ENCODE assay signal across 24 cellular contexts in genomic region chr14:68440776-68441175, GRCh38.
"Had no signal": no experiment of that assay in that cellular context is flagged by ENCODE, and none has a peak within 500 bp of the region (broad histone marks: within the 10 kb centered on the region; RNA-seq: fewer than 3 reads in every experiment).

No MANE protein-coding gene starts in this region.

- ATAC-seq: activated T-cell treated with anti-CD3 and anti-CD28 coated beads, Interleukin-2, amount 50 U/mL, for 72 hours; body of pancreas; gastrocnemius medialis; heart left ventricle; pancreas had no signal

- H3K27ac Mint-ChIP-seq: activated CD4-positive, alpha-beta T cell treated with anti-CD3 and anti-CD28 coated beads, Interleukin-2, amount 10 ng/mL, durations not matched to agents 24 days and 14 days; activated naive CD8-positive, alpha-beta T cell; activated T-cell treated with anti-CD3 and anti-CD28 coated beads, Interleukin-2, amount 50 U/mL, for 72 hours; immature natural killer cell; T-helper 2 cell treated with Interferon-gamma antibody and Interleukin-4, amounts not matched to agents 5 μg/mL and 100 μg/mL, for 36 hours had no signal

- DNase-seq: activated CD4-positive, CD25-positive, alpha-beta regulatory T cell; activated CD8-positive, alpha-beta memory T cell treated with anti-CD3 and anti-CD28 coated beads, Interleukin-2, amount 50 U/mL, for 48 hours; activated gamma-delta T cell treated with Interleukin-2 at 50 U/mL for 16 hours; activated T-cell treated with anti-CD3 and anti-CD28 coated beads, Interleukin-2, amount 50 U/mL, for 72 hours; amniotic stem cell; body of pancreas; caudate nucleus; gastrocnemius medialis; heart left ventricle; immature natural killer cell; naive B cell; pancreas; sigmoid colon; stimulated activated CD4-positive, alpha-beta T cell treated with anti-CD3 and anti-CD28 coated beads, Interleukin-2, amount 100 ng/mL, for 48 hours; stimulated activated naive CD4-positive, alpha-beta T cell treated with Interleukin-2 at 50 U/mL for 16 hours; substantia nigra; uterus had no signal

- H3K4me3 Mint-ChIP-seq: activated CD4-positive, alpha-beta T cell treated with anti-CD3 and anti-CD28 coated beads, Interleukin-2, amount 10 ng/mL, durations not matched to agents 24 days and 14 days; activated naive CD8-positive, alpha-beta T cell; activated T-cell treated with anti-CD3 and anti-CD28 coated beads, Interleukin-2, amount 50 U/mL, for 72 hours; immature natural killer cell; naive B cell; T-helper 2 cell treated with Interferon-gamma antibody and Interleukin-4, amounts not matched to agents 5 μg/mL and 100 μg/mL, for 36 hours had no signal

- H3K4me1 ChIP-seq: uterus had no signal

- H3K27ac ChIP-seq: body of pancreas, coronary artery, esophagus muscularis mucosa, gastrocnemius medialis, pancreas, sigmoid colon had no signal

- H3K4me1 Mint-ChIP-seq: activated CD4-positive, alpha-beta T cell treated with anti-CD3 and anti-CD28 coated beads, Interleukin-2, amount 10 ng/mL, durations not matched to agents 24 days and 14 days; immature natural killer cell had no signal

- H3K4me3 ChIP-seq: body of pancreas, coronary artery, esophagus muscularis mucosa, gastrocnemius medialis, heart left ventricle, lung, pancreas, sigmoid colon, tibial nerve, uterus had no signal

- H3K9me3 ChIP-seq: body of pancreas, esophagus muscularis mucosa, gastrocnemius medialis, pancreas, sigmoid colon, uterus had no signal

- H3K27me3 ChIP-seq: body of pancreas, esophagus muscularis mucosa, gastrocnemius medialis, heart left ventricle, pancreas, sigmoid colon, tibial nerve, uterus had no signal

- H3K27me3 Mint-ChIP-seq: activated CD4-positive, alpha-beta T cell treated with anti-CD3 and anti-CD28 coated beads, Interleukin-2, amount 10 ng/mL, durations not matched to agents 24 days and 14 days; activated naive CD8-positive, alpha-beta T cell; naive B cell had no signal

- H3K36me3 ChIP-seq: esophagus muscularis mucosa, gastrocnemius medialis, heart left ventricle, pancreas, sigmoid colon, tibial nerve, uterus had no signal
